8 cellular contexts compared by ENCODE assay signal in the genomic region with DNA sequence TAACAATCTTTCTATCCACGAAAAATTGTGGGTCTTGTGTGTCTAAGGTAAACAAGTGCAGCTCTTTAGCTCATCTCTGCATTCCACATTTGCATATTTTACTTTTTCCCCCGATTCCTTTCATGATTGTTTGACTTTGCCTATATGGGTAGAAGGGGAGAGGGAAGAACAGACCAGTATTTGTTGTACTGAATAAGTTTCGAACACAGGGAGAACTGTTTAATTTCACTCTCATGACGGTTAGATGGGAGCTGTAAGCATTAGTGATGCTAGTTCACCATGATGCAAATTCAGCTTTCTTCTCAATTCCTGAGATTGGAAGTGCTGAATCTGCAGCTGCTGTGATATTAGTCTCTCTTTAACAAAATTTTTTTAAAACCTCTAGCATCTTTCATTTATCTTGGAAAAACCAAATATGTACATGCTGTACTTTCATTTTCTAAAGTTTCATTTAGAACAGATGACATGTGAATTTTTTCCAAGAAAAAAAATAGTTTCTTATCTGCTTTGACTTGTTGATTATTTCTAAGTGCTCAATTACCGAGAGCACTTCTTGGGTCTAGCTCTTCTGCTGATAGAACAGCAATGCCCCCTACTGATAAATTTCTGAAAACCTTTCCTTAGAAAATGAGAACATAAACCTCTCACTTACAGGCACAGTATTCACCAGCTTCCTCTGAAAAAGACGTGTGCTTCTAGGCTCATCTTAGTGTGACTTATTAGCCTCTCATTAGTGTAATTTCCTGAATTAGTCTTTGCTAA.
DNase-seq lines count a peak whose midpoint lies in the region; ATAC-seq and TF ChIP-seq lines count a peak whose summit lies in the region.

No MANE protein-coding gene starts in this region.

- intact Hi-C loops in Panc1 (cut with micrococcal nuclease; ENCODE audit: unreplicated experiment) = loop anchor here (5.0 kb wide), 1 partner anchor 633 kb away; no protein-coding TSS in a partner anchor

- ATAC-seq in Panc1 = no peak
- no peak for ATAC-seq in GM18858 (IDR thresholded peaks at IDR 0.05; ENCODE audit: unreplicated experiment)
- ATAC-seq in HG03565 (IDR thresholded peaks at IDR 0.05; ENCODE audit: unreplicated experiment) = no peak

- no peaks in the 10 kb centered on the region for H3K4me1 ChIP-seq in Panc1 (ENCODE audit: control insufficient read depth, insufficient read depth, low read length)

- no peaks in the 10 kb centered on the region for H3K9me3 ChIP-seq in Panc1 (ENCODE audit: control insufficient read depth, insufficient read depth, low read depth, low read length)

- H3K27ac Mint-ChIP-seq in glutamatergic neuron (ENCODE audit: unreplicated experiment) = no peak overlapping the region

- H3K4me1 Mint-ChIP-seq in glutamatergic neuron (ENCODE audit: low read depth, unreplicated experiment) = peaks cover 7% of the 10 kb centered on the region

- H3K27me3 ChIP-seq in GM06990 (replicated peaks; ENCODE audit: control insufficient read depth, insufficient read depth, low read length) (no peaks in the 10 kb centered on the region), Panc1 (ENCODE audit: control insufficient read depth, insufficient read depth, low read length) (no peaks in the 10 kb centered on the region)

- H3K27me3 Mint-ChIP-seq in glutamatergic neuron (ENCODE audit: unreplicated experiment) = peaks cover 1% of the 10 kb centered on the region

- POLR2A ChIA-PET in Panc1 (lab: Charles Lee) = interaction anchor here (0.6 kb wide), 1 partner anchor 758 kb away, joined by 3 read pairs; no protein-coding TSS in a partner anchor

- H3K9me3 Mint-ChIP-seq in glutamatergic neuron (ENCODE audit: unreplicated experiment) = peaks cover 3% of the 10 kb centered on the region

- no peaks in the 10 kb centered on the region for H3K36me3 Mint-ChIP-seq in glutamatergic neuron (ENCODE audit: unreplicated experiment)

- H3K4me3 ChIP-seq in GM06990 (replicated peaks; ENCODE audit: low read depth, low read length) (no peak overlapping the region), Panc1 (ENCODE audit: low read depth in 2 of 2, low read length in 2 of 2) (no peak overlapping the region)

- BruUV-seq in Panc1 (replicated peaks; lab: Mats Ljungman, UMichigan) = no TSS peak

- H3K36me3 ChIP-seq in GM06990 (ENCODE audit: control insufficient read depth, insufficient read depth, low read length) (no peaks in the 10 kb centered on the region), Panc1 (ENCODE audit: control insufficient read depth, insufficient read depth, low read length) (no peaks in the 10 kb centered on the region)

- H3K27ac ChIP-seq in Panc1 (ENCODE audit: low read length) = no peak overlapping the region

- no peak overlapping the region for H3K4me3 Mint-ChIP-seq in glutamatergic neuron (ENCODE audit: unreplicated experiment)

- in situ Hi-C loops in Panc1 (cut with HindIII; ENCODE audit: low pct_unique_long_range_greater_than_20kb, low sequenced_read_pairs) = no loop called here

- CTCF ChIA-PET in Panc1 (lab: Charles Lee) = no interaction called here

- DNase-seq in GM06990 (ENCODE audit: extremely low read depth, insufficient read length) = no peak
- DNase-seq in HT-29 (ENCODE audit: low spot score) = peak; percentile 39
- no peak for DNase-seq in Panc1 (ENCODE audit: low read depth, low spot score)
- DNase-seq in glutamatergic neuron = no peak
- DNase-seq in UCSD-AML1 (lab: John Stamatoyannopoulos, UW; ENCODE audit: unreplicated experiment) = no peak
- DNase-seq in T-helper 1 cell = no peak

- peak; percentile 48 for TF ChIP-seq CTCF in GM06990 (IDR thresholded peaks at IDR 0.05; ENCODE audit: insufficient read depth, low read length, poor library complexity, severe bottlenecking)
- peak; percentile 53; the same call in 1 of the 2 replicates for TF ChIP-seq CTCF in Panc1 (IDR thresholded peaks at IDR 0.05)
- peak; percentile 38 for TF ChIP-seq CTCF in glutamatergic neuron (IDR thresholded peaks at IDR 0.05; ENCODE audit: partially characterized antibody, unreplicated experiment)
